In genomic region chr9:81213456-81213855, GRCh38 we compare ENCODE assay signal across 40 cellular contexts.
"Had no signal": no experiment of that assay in that cellular context is flagged by ENCODE, and none has a peak within 500 bp of the region (broad histone marks: within the 10 kb centered on the region; RNA-seq: fewer than 3 reads in every experiment).

No MANE protein-coding gene starts in this region.

- H3K9me3 ChIP-seq: MG63 had no signal

- H3K36me3 Mint-ChIP-seq: activated CD8-positive, alpha-beta memory T cell treated with anti-CD3 and anti-CD28 coated beads, Interleukin-2, amount 10 ng/mL, durations not matched to agents 7 days and 5 days; activated naive CD8-positive, alpha-beta T cell treated with anti-CD3 and anti-CD28 coated beads for 36 hours had no signal

- H3K4me1 Mint-ChIP-seq: activated CD4-positive, alpha-beta memory T cell treated with anti-CD3 and anti-CD28 coated beads, Interleukin-2, amount 10 ng/mL, durations not matched to agents 7 days and 5 days; activated CD8-positive, alpha-beta memory T cell treated with anti-CD3 and anti-CD28 coated beads, Interleukin-2, amount 10 ng/mL, durations not matched to agents 7 days and 5 days; activated naive CD8-positive, alpha-beta T cell treated with anti-CD3 and anti-CD28 coated beads for 36 hours; activated T-helper 17 cell treated with anti-CD3 and anti-CD28 coated beads, Interleukin-2, amount 50 U/mL, for 72 hours had no signal

- H3K27ac Mint-ChIP-seq: activated CD4-positive, alpha-beta memory T cell treated with anti-CD3 and anti-CD28 coated beads, Interleukin-2, amount 10 ng/mL, durations not matched to agents 7 days and 5 days; activated CD8-positive, alpha-beta memory T cell treated with anti-CD3 and anti-CD28 coated beads, Interleukin-2, amount 10 ng/mL, durations not matched to agents 7 days and 5 days; activated naive CD8-positive, alpha-beta T cell treated with anti-CD3 and anti-CD28 coated beads for 36 hours; activated T-cell treated with anti-CD3 and anti-CD28 coated beads, Interleukin-2, amount 50 U/mL, for 72 hours; activated T-helper 17 cell treated with anti-CD3 and anti-CD28 coated beads, Interleukin-2, amount 50 U/mL, for 72 hours had no signal

- H3K27ac ChIP-seq: brain microvascular endothelial cell, PC-9, RWPE1, VCaP had no signal

- H3K27me3 Mint-ChIP-seq: activated CD4-positive, alpha-beta memory T cell treated with anti-CD3 and anti-CD28 coated beads, Interleukin-2, amount 10 ng/mL, durations not matched to agents 7 days and 5 days; activated CD8-positive, alpha-beta memory T cell treated with anti-CD3 and anti-CD28 coated beads, Interleukin-2, amount 10 ng/mL, durations not matched to agents 7 days and 5 days; activated naive CD8-positive, alpha-beta T cell treated with anti-CD3 and anti-CD28 coated beads for 36 hours; activated T-helper 17 cell treated with anti-CD3 and anti-CD28 coated beads, Interleukin-2, amount 50 U/mL, for 72 hours had no signal

- H3K9me3 Mint-ChIP-seq: activated naive CD8-positive, alpha-beta T cell treated with anti-CD3 and anti-CD28 coated beads for 36 hours had no signal

- H2AFZ ChIP-seq: PC-9 had no signal

- H3K4me3 ChIP-seq: MG63, PC-9 had no signal

- H3K36me3 ChIP-seq: brain microvascular endothelial cell, MG63 had no signal

- H3K4me3 Mint-ChIP-seq: activated CD4-positive, alpha-beta memory T cell treated with anti-CD3 and anti-CD28 coated beads, Interleukin-2, amount 10 ng/mL, durations not matched to agents 7 days and 5 days; activated CD8-positive, alpha-beta memory T cell treated with anti-CD3 and anti-CD28 coated beads, Interleukin-2, amount 10 ng/mL, durations not matched to agents 7 days and 5 days; activated naive CD8-positive, alpha-beta T cell treated with anti-CD3 and anti-CD28 coated beads for 36 hours; activated T-cell treated with anti-CD3 and anti-CD28 coated beads, Interleukin-2, amount 50 U/mL, for 72 hours; activated T-helper 17 cell treated with anti-CD3 and anti-CD28 coated beads, Interleukin-2, amount 50 U/mL, for 72 hours had no signal

- H3K27me3 ChIP-seq: brain microvascular endothelial cell, MG63 had no signal

- DNase-seq: activated CD4-positive, alpha-beta memory T cell treated with anti-CD3 and anti-CD28 coated beads, Interleukin-2, amount 10 ng/mL, durations not matched to agents 7 days and 5 days; activated CD4-positive, alpha-beta T cell treated with anti-CD3 and anti-CD28 coated beads for 1 hour; activated CD4-positive, alpha-beta T cell treated with anti-CD3 and anti-CD28 coated beads for 48 hours; activated CD4-positive, CD25-positive, alpha-beta regulatory T cell; activated CD8-positive, alpha-beta memory T cell treated with anti-CD3 and anti-CD28 coated beads for 24 hours; activated CD8-positive, alpha-beta memory T cell treated with anti-CD3 and anti-CD28 coated beads, Interleukin-2, amount 10 ng/mL, durations not matched to agents 7 days and 5 days; activated CD8-positive, alpha-beta memory T cell treated with anti-CD3 and anti-CD28 coated beads, Interleukin-2, amount 50 U/mL, for 48 hours; activated effector memory CD4-positive, alpha-beta T cell treated with anti-CD3 and anti-CD28 coated beads, Interleukin-2, amount 50 U/mL, for 16 hours; activated naive CD4-positive, alpha-beta T cell; activated naive CD4-positive, alpha-beta T cell treated with anti-CD3 and anti-CD28 coated beads, Interleukin-2, amount 50 U/mL, for 16 hours; activated naive CD8-positive, alpha-beta T cell treated with anti-CD3 and anti-CD28 coated beads for 36 hours; activated T-cell treated with anti-CD3 and anti-CD28 coated beads, Interleukin-2, amount 50 U/mL, for 72 hours; amniotic stem cell; aorta; brain microvascular endothelial cell; central memory CD4-positive, alpha-beta T cell; Karpas-422; MG63; NCI-H1048; NCI-H1105 treated with DMSO at 0.1 percent for 48 hours; NCI-H1436; NCI-H1694; NCI-H1930; NCI-H2081 treated with DMSO at 0.1 percent for 48 hours; NCI-H2171; NCI-H510A; NCI-H526; NCI-H748 treated with DMSO at 0.1 percent for 48 hours; NK-92 treated with Interleukin-12 subunit alpha and Interleukin-12 subunit beta, amount 100 ng/mL, for 24 hours; PC-9; SIG-M5; SW 1271; T-helper 1 cell; T-helper 2 cell; T-helper 9 cell had no signal

- ATAC-seq: activated CD8-positive, alpha-beta memory T cell treated with anti-CD3 and anti-CD28 coated beads, Interleukin-2, amount 10 ng/mL, durations not matched to agents 7 days and 5 days; activated T-cell treated with anti-CD3 and anti-CD28 coated beads, Interleukin-2, amount 50 U/mL, for 72 hours; activated T-helper 17 cell treated with anti-CD3 and anti-CD28 coated beads, Interleukin-2, amount 50 U/mL, for 72 hours; Right ventricle myocardium inferior had no signal

- FAIRE-seq: RCC 7860 had no signal

- H3K4me2 ChIP-seq: PC-9 had no signal
